Comparison of ENCODE assay signal across 8 cellular contexts in genomic region chr10:125059348-125059747, GRCh38.
DNase-seq lines count a peak whose midpoint lies in the region; ATAC-seq and TF ChIP-seq lines count a peak whose summit lies in the region.
"Not testable (repeated sequence)": the region's sequence is repeated elsewhere in the genome, so short reads cannot be mapped to it uniquely, and the experiment has no call there.

No MANE protein-coding gene starts in this region.

- not testable (repeated sequence) for TF ChIP-seq CTCF in RWPE1 (conservative IDR thresholded peaks at IDR 0.05; ENCODE audit: low read depth); breast epithelium (IDR thresholded peaks at IDR 0.05); gastroesophageal sphincter (IDR thresholded peaks at IDR 0.05); neural progenitor cell (IDR thresholded peaks at IDR 0.05); gastrocnemius medialis (IDR thresholded peaks at IDR 0.05 in 4 of 5, conservative IDR thresholded peaks at IDR 0.05 in 1 of 5); tibial artery (IDR thresholded peaks at IDR 0.05)

- CTCF ChIA-PET in RWPE1 (lab: Yijun Ruan, JAX): interaction anchor here (0.7 kb wide), 1 partner anchor 24 kb away, joined by 4 read pairs; no protein-coding TSS in a partner anchor

- H3K4me2 ChIP-seq in BLaER1 (peak overlapping the region; percentile 92; the same call in 1 of the 2 replicates), neural progenitor cell (peak overlapping the region; percentile 37)

- H3K4me3 ChIP-seq in BLaER1, breast epithelium, gastroesophageal sphincter, neural progenitor cell, gastrocnemius medialis, tibial artery: not testable (repeated sequence)

- peaks cover 34% of the 10 kb centered on the region for H3F3A ChIP-seq in neural progenitor cell (ENCODE audit: low read depth)

- not testable (repeated sequence) for DNase-seq in RWPE1 (ENCODE audit: low spot score); breast epithelium (ENCODE audit: low spot score in 2 of 2); neural progenitor cell (ENCODE audit: low spot score); gastrocnemius medialis; tibial artery

- H3K4me1 ChIP-seq in BLaER1 (peaks cover 100% of the 10 kb centered on the region), breast epithelium (peaks cover 27 to 67% of the 10 kb centered on the region in 2 donors), gastroesophageal sphincter (peaks cover 15 to 100% (median 88%) of the 10 kb centered on the region in 3 donors), neural progenitor cell (peaks cover 62% of the 10 kb centered on the region), gastrocnemius medialis (peaks cover 96 to 100% of the 10 kb centered on the region in 2 donors), tibial artery (peaks cover 24 to 99% (median 97%) of the 10 kb centered on the region in 4 donors)

- peaks cover 81% of the 10 kb centered on the region for H3K4me1 Mint-ChIP-seq in neural progenitor cell

- H3K36me3 ChIP-seq in BLaER1: peaks cover 56% of the 10 kb centered on the region
- not testable (repeated sequence) for H3K36me3 ChIP-seq in breast epithelium, gastroesophageal sphincter, neural progenitor cell, gastrocnemius medialis, tibial artery

- not testable (repeated sequence) for TF ChIP-seq EP300 in gastroesophageal sphincter (IDR thresholded peaks at IDR 0.05)

- not testable (repeated sequence) for TF ChIP-seq POLR2A in breast epithelium (IDR thresholded peaks at IDR 0.05); gastroesophageal sphincter (IDR thresholded peaks at IDR 0.05); gastrocnemius medialis (IDR thresholded peaks at IDR 0.05)

- H3K9me3 Mint-ChIP-seq in neural progenitor cell: not testable (repeated sequence)

- peaks cover 14% of the 10 kb centered on the region for H3K9me3 ChIP-seq in BLaER1
- H3K9me3 ChIP-seq in breast epithelium; gastroesophageal sphincter; neural progenitor cell (ENCODE audit: low read depth); gastrocnemius medialis; tibial artery: not testable (repeated sequence)

- not testable (repeated sequence) for H3K4me3 Mint-ChIP-seq in neural progenitor cell

- not testable (repeated sequence) for H3K27ac ChIP-seq in BLaER1, neural progenitor cell
- peak overlapping the region; percentile 23 for H3K27ac ChIP-seq in RWPE1
- peak overlapping the region; percentile 95 to 97 for H3K27ac ChIP-seq in breast epithelium
- H3K27ac ChIP-seq in gastroesophageal sphincter: peak overlapping the region; percentile 85 to 89 (median 88)
- peak overlapping the region; percentile 71 for H3K27ac ChIP-seq in layer of hippocampus (ENCODE audit: low read depth, low read length)
- H3K27ac ChIP-seq in gastrocnemius medialis: peak overlapping the region; percentile 91 to 93 (median 91)
- H3K27ac ChIP-seq in tibial artery: peak overlapping the region; percentile 92 to 94

- in situ Hi-C loops in gastrocnemius medialis (cut with MboI; ENCODE audit: low sequenced_read_pairs in 4 of 4): loop anchor here in 3 of 4 donors (10.0 to 25.0 kb wide), 3 partner anchors 65 to 278 kb away; no protein-coding TSS in a partner anchor

- H3K27me3 ChIP-seq in BLaER1; breast epithelium; gastroesophageal sphincter; layer of hippocampus (ENCODE audit: control insufficient read depth, insufficient read depth, low read length); neural progenitor cell; gastrocnemius medialis; tibial artery: not testable (repeated sequence)

- ATAC-seq in gastroesophageal sphincter, gastrocnemius medialis: not testable (repeated sequence)

- peaks cover 27% of the 10 kb centered on the region for H3K36me3 Mint-ChIP-seq in neural progenitor cell

- intact Hi-C loops in breast epithelium (cut with DNase I; ENCODE audit: low total_unique reads); gastrocnemius medialis (cut with DNase I; ENCODE audit: low total_unique reads); tibial artery (cut with DNase I; ENCODE audit: low total_unique reads): not testable (repeated sequence)

- not testable (repeated sequence) for H3K9ac ChIP-seq in BLaER1, neural progenitor cell

- not testable (repeated sequence) for H2AFZ ChIP-seq in neural progenitor cell (replicated peaks)

- H4K20me1 ChIP-seq in BLaER1 (peaks cover 100% of the 10 kb centered on the region), neural progenitor cell (ENCODE audit: low read depth) (peaks cover 97% of the 10 kb centered on the region)

- peak overlapping the region; percentile 74 for H3K27ac Mint-ChIP-seq in neural progenitor cell

- POLR2A ChIA-PET in RWPE1 (lab: Yijun Ruan, JAX; ENCODE audit: low non-redundant PET): not testable (repeated sequence)

- H3K79me2 ChIP-seq in neural progenitor cell (ENCODE audit: low read depth): peaks cover 89% of the 10 kb centered on the region

- 90% methylated on average over 2 of the region's 8 CpGs for WGBS in gastroesophageal sphincter (ENCODE audit: low coverage in 1 of 2), 2 donors

- not testable (repeated sequence) for H3K27me3 Mint-ChIP-seq in neural progenitor cell (ENCODE audit: insufficient read depth, low read depth)
